In genomic region chr2:11309706-11310105, GRCh38 we compare ENCODE assay signal across 28 cellular contexts.
"Had no signal": no experiment of that assay in that cellular context is flagged by ENCODE, and none has a peak within 500 bp of the region (broad histone marks: within the 10 kb centered on the region; RNA-seq: fewer than 3 reads in every experiment).

No MANE protein-coding gene starts in this region.

- H3K36me3 ChIP-seq: adrenal gland had no signal

- H3K9me3 Mint-ChIP-seq: activated CD4-positive, alpha-beta memory T cell treated with anti-CD3 and anti-CD28 coated beads, Interleukin-2, amount 10 ng/mL, durations not matched to agents 7 days and 5 days; activated CD4-positive, alpha-beta T cell treated with anti-CD3 and anti-CD28 coated beads, Interleukin-2, amount 10 ng/mL, durations not matched to agents 24 days and 14 days; activated naive CD4-positive, alpha-beta T cell treated with anti-CD3 and anti-CD28 coated beads, Interleukin-2, amount 10 ng/mL, durations not matched to agents 7 days and 5 days; activated naive CD8-positive, alpha-beta T cell treated with anti-CD3 and anti-CD28 coated beads for 36 hours; activated T-helper 2 cell treated with anti-CD3 and anti-CD28 coated beads, Interferon-gamma antibody, Interleukin-2, Interleukin-4, amounts not matched to agents 10 μg/mL and 5 μg/mL and 100 μg/mL, durations not matched to agents 14 hours and 24 hours and 36 hours; WTC11 had no signal

- H3K27me3 ChIP-seq: adrenal gland had no signal

- H3K4me2 ChIP-seq: KMS-11 had no signal

- H3K4me3 ChIP-seq: adrenal gland had no signal

- H3K4me1 Mint-ChIP-seq: activated CD4-positive, alpha-beta T cell treated with anti-CD3 and anti-CD28 coated beads, Interleukin-2, amount 10 ng/mL, durations not matched to agents 24 days and 14 days; activated naive CD4-positive, alpha-beta T cell treated with anti-CD3 and anti-CD28 coated beads, Interleukin-2, amount 10 ng/mL, durations not matched to agents 7 days and 5 days had no signal

- H3K27me3 Mint-ChIP-seq: activated CD4-positive, alpha-beta memory T cell treated with anti-CD3 and anti-CD28 coated beads, Interleukin-2, amount 10 ng/mL, durations not matched to agents 7 days and 5 days; activated naive CD4-positive, alpha-beta T cell treated with anti-CD3 and anti-CD28 coated beads, Interleukin-2, amount 10 ng/mL, durations not matched to agents 7 days and 5 days; activated naive CD8-positive, alpha-beta T cell treated with anti-CD3 and anti-CD28 coated beads for 36 hours; T-helper 17 cell had no signal

- H3K9me3 ChIP-seq: adrenal gland had no signal

- H3K4me3 Mint-ChIP-seq: activated CD4-positive, alpha-beta memory T cell treated with anti-CD3 and anti-CD28 coated beads, Interleukin-2, amount 10 ng/mL, durations not matched to agents 7 days and 5 days; activated CD4-positive, alpha-beta T cell treated with anti-CD3 and anti-CD28 coated beads, Interleukin-2, amount 10 ng/mL, durations not matched to agents 24 days and 14 days; activated naive CD4-positive, alpha-beta T cell treated with anti-CD3 and anti-CD28 coated beads, Interleukin-2, amount 10 ng/mL, durations not matched to agents 7 days and 5 days; activated naive CD8-positive, alpha-beta T cell treated with anti-CD3 and anti-CD28 coated beads for 36 hours; T-helper 17 cell; WTC11 had no signal

- H3K27ac ChIP-seq: adrenal gland, KMS-11 had no signal

- ATAC-seq: Panc1, T-helper 17 cell, WTC11 had no signal

- H3K9ac ChIP-seq: KMS-11 had no signal

- H3K36me3 Mint-ChIP-seq: activated naive CD4-positive, alpha-beta T cell treated with anti-CD3 and anti-CD28 coated beads, Interleukin-2, amount 10 ng/mL, durations not matched to agents 7 days and 5 days; activated naive CD8-positive, alpha-beta T cell treated with anti-CD3 and anti-CD28 coated beads for 36 hours; WTC11 had no signal

- H3K27ac Mint-ChIP-seq: activated CD4-positive, alpha-beta memory T cell treated with anti-CD3 and anti-CD28 coated beads, Interleukin-2, amount 10 ng/mL, durations not matched to agents 7 days and 5 days; activated CD4-positive, alpha-beta T cell treated with anti-CD3 and anti-CD28 coated beads, Interleukin-2, amount 10 ng/mL, durations not matched to agents 24 days and 14 days; activated naive CD4-positive, alpha-beta T cell treated with anti-CD3 and anti-CD28 coated beads, Interleukin-2, amount 10 ng/mL, durations not matched to agents 7 days and 5 days; activated naive CD8-positive, alpha-beta T cell treated with anti-CD3 and anti-CD28 coated beads for 36 hours; activated T-helper 2 cell treated with anti-CD3 and anti-CD28 coated beads, Interferon-gamma antibody, Interleukin-2, Interleukin-4, amounts not matched to agents 10 μg/mL and 5 μg/mL and 100 μg/mL, durations not matched to agents 14 hours and 24 hours and 36 hours; T-helper 17 cell had no signal

- FAIRE-seq: bronchial epithelial cell had no signal

- DNase-seq: activated CD4-positive, alpha-beta memory T cell treated with anti-CD3 and anti-CD28 coated beads, Interleukin-2, amount 10 ng/mL, durations not matched to agents 7 days and 5 days; activated CD4-positive, alpha-beta T cell treated with anti-CD3 and anti-CD28 coated beads for 1 hour; activated CD4-positive, alpha-beta T cell treated with anti-CD3 and anti-CD28 coated beads, Interleukin-2, amount 10 ng/mL, durations not matched to agents 24 days and 14 days; activated gamma-delta T cell treated with Interleukin-2 at 50 U/mL for 16 hours; activated naive CD4-positive, alpha-beta T cell treated with anti-CD3 and anti-CD28 coated beads, Interleukin-2, amount 10 ng/mL, durations not matched to agents 7 days and 5 days; activated naive CD8-positive, alpha-beta T cell treated with anti-CD3 and anti-CD28 coated beads for 36 hours; activated T-cell treated with anti-CD3 and anti-CD28 coated beads for 4 hours; activated T-cell treated with anti-CD3 and anti-CD28 coated beads, Interleukin-2, amount 50 U/mL, for 48 hours; adrenal gland; anterior cingulate cortex; central memory CD4-positive, alpha-beta T cell; NCI-H1048; NCI-H146; NCI-H187 treated with DMSO at 0.1 percent for 48 hours; NCI-H2081 treated with DMSO at 0.1 percent for 48 hours; NCI-H345; NCI-H510A; NCI-H526 treated with DMSO at 0.1 percent for 48 hours; NCI-H82; OCI-M1; SHP77; T-helper 17 cell; T-helper 9 cell had no signal
